In the genomic region with DNA sequence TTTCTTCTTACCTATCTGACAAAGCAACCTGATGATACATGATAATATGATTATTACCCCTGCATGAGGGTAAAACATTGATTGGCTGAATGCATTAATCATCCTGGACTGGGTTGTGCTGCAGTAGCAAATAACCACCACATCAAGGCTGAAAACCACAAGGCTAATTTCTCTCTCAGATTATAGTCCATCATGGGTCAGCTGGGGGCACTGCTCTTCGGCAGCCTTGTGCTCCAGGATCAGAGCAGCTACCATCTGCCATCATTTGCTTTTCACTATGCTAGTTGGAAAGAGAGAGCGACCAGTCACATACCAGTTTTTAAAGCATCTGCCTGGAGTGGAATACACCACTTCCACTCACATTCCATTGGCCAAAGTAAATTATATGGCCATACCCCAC, we compare ENCODE assay signal across 20 cellular contexts.
"Had no signal": no experiment of that assay in that cellular context is flagged by ENCODE, and none has a peak within 500 bp of the region (broad histone marks: within the 10 kb centered on the region; RNA-seq: fewer than 3 reads in every experiment).

No MANE protein-coding gene starts in this region.

- H3K27ac Mint-ChIP-seq: activated CD4-positive, alpha-beta T cell treated with anti-CD3 and anti-CD28 coated beads, Interleukin-2, amount 10 ng/mL, durations not matched to agents 24 days and 14 days; activated CD8-positive, alpha-beta T cell treated with anti-CD3 and anti-CD28 coated beads for 36 hours; activated naive CD4-positive, alpha-beta T cell treated with anti-CD3 and anti-CD28 coated beads for 36 hours; activated naive CD8-positive, alpha-beta T cell treated with anti-CD3 and anti-CD28 coated beads, Interleukin-2, amount 50 U/mL, for 24 hours; activated T-cell treated with anti-CD3 and anti-CD28 coated beads, Interleukin-2, amount 50 U/mL, for 24 hours; mesothelial cell of epicardium; nephron progenitor cell had no signal

- H3K9me3 Mint-ChIP-seq: activated CD4-positive, alpha-beta T cell treated with anti-CD3 and anti-CD28 coated beads, Interleukin-2, amount 10 ng/mL, durations not matched to agents 24 days and 14 days; activated naive CD4-positive, alpha-beta T cell treated with anti-CD3 and anti-CD28 coated beads for 36 hours; activated naive CD8-positive, alpha-beta T cell treated with anti-CD3 and anti-CD28 coated beads, Interleukin-2, amount 50 U/mL, for 24 hours; mesothelial cell of epicardium had no signal

- H3K4me1 Mint-ChIP-seq: activated CD4-positive, alpha-beta T cell treated with anti-CD3 and anti-CD28 coated beads, Interleukin-2, amount 10 ng/mL, durations not matched to agents 24 days and 14 days; activated naive CD8-positive, alpha-beta T cell treated with anti-CD3 and anti-CD28 coated beads, Interleukin-2, amount 50 U/mL, for 24 hours; central memory CD8-positive, alpha-beta T cell had no signal

- ATAC-seq: activated CD8-positive, alpha-beta T cell treated with anti-CD3 and anti-CD28 coated beads for 36 hours; activated naive CD8-positive, alpha-beta T cell treated with anti-CD3 and anti-CD28 coated beads, Interleukin-2, amount 50 U/mL, for 24 hours; gastrocnemius medialis; heart left ventricle; left lobe of liver; stimulated activated naive CD8-positive, alpha-beta T cell treated with anti-CD3 and anti-CD28 coated beads, Interleukin-15, Interleukin-2, amounts not matched to agents 100 U/mL and 50 U/mL, for 24 hours had no signal

- H3K4me3 Mint-ChIP-seq: activated CD4-positive, alpha-beta T cell treated with anti-CD3 and anti-CD28 coated beads, Interleukin-2, amount 10 ng/mL, durations not matched to agents 24 days and 14 days; activated CD8-positive, alpha-beta T cell treated with anti-CD3 and anti-CD28 coated beads for 36 hours; activated naive CD4-positive, alpha-beta T cell treated with anti-CD3 and anti-CD28 coated beads for 36 hours; activated naive CD8-positive, alpha-beta T cell treated with anti-CD3 and anti-CD28 coated beads, Interleukin-2, amount 50 U/mL, for 24 hours; activated T-cell treated with anti-CD3 and anti-CD28 coated beads, Interleukin-2, amount 50 U/mL, for 24 hours; central memory CD8-positive, alpha-beta T cell; mesothelial cell of epicardium; nephron progenitor cell had no signal

- DNase-seq: activated CD4-positive, alpha-beta T cell treated with anti-CD3 and anti-CD28 coated beads, Interleukin-2, amount 10 ng/mL, durations not matched to agents 24 days and 14 days; activated CD8-positive, alpha-beta T cell treated with anti-CD3 and anti-CD28 coated beads for 36 hours; activated naive CD4-positive, alpha-beta T cell treated with anti-CD3 and anti-CD28 coated beads for 36 hours; activated naive CD8-positive, alpha-beta T cell treated with anti-CD3 and anti-CD28 coated beads, Interleukin-2, amount 50 U/mL, for 24 hours; activated T-cell treated with anti-CD3 and anti-CD28 coated beads, Interleukin-2, amount 50 U/mL, for 24 hours; aorta; gastrocnemius medialis; heart left ventricle; kidney; nephron progenitor cell; nucleus accumbens; posterior cingulate gyrus; stimulated activated CD4-positive, alpha-beta T cell treated with anti-CD3 and anti-CD28 coated beads, Interleukin-2, amount 100 ng/mL, for 24 hours; stimulated activated naive CD8-positive, alpha-beta T cell treated with anti-CD3 and anti-CD28 coated beads, Interleukin-15, Interleukin-2, amounts not matched to agents 100 U/mL and 50 U/mL, for 24 hours; substantia nigra; tibial artery; uterus had no signal

- H3K27me3 Mint-ChIP-seq: activated CD4-positive, alpha-beta T cell treated with anti-CD3 and anti-CD28 coated beads, Interleukin-2, amount 10 ng/mL, durations not matched to agents 24 days and 14 days; activated CD8-positive, alpha-beta T cell treated with anti-CD3 and anti-CD28 coated beads for 36 hours; activated naive CD8-positive, alpha-beta T cell treated with anti-CD3 and anti-CD28 coated beads, Interleukin-2, amount 50 U/mL, for 24 hours; activated T-cell treated with anti-CD3 and anti-CD28 coated beads, Interleukin-2, amount 50 U/mL, for 24 hours; central memory CD8-positive, alpha-beta T cell had no signal

- H3K36me3 Mint-ChIP-seq: mesothelial cell of epicardium had no signal
